Comparison of ENCODE assay signal across 14 cellular contexts in the genomic region with DNA sequence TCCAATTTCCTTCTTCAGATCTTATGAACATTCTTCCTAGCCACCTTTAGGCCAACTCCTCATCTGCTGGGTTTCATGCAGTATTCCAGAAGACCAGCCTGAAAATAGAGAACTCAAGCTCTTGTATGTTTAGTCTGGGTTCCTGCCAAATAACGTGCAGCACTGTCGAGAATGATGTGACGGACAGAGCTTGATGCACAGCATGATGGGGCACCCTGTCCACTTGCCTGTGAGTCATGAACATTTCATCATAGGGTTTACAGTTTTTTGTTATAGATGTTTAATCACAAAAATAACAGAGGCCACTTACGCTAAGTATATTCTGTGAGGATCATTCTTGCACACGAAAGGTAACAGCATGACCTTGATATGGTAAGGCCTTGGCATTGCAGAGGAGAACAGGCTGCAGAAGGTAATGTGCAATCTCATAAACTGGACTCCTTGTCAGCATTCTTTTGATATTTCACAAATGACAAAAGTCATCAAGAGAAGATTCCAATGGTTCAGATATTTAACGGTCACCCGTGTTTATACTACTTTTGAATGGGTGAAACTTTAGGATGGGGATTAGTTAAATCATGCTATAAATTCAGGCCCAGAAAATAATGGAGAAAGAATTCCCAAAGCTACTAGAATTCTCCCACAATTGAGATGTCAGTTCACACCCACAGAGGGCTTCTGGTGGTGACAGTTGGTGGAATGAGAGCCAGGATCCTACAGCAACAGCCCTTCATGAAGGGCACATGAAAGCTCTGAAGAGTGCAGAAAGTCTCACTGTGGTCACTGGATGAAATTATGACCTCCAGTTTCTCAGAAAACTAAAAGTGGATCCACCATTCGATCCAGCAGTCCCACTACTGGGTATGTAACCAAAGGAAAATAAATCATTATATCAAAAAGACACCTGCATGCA.
DNase-seq lines count a peak whose midpoint lies in the region; TF ChIP-seq lines count a peak whose summit lies in the region.
"Had no signal": no experiment of that assay in that cellular context is flagged by ENCODE, and none has a peak within 500 bp of the region (broad histone marks: within the 10 kb centered on the region; RNA-seq: fewer than 3 reads in every experiment).

No MANE protein-coding gene starts in this region.

- DNase-seq in EH (ENCODE audit: low read depth) (peak; percentile 91), MG63 (peak; percentile 70), dedifferentiated amniotic fluid mesenchymal stem cell (ENCODE audit: extremely low spot score) (peak; percentile 91), myocyte (ENCODE audit: low read depth) (peak; percentile 35), progenitor cell of endocrine pancreas (ENCODE audit: low spot score, unreplicated experiment) (no peak), AG08396 (ENCODE audit: low spot score) (no peak), NCI-H446 treated with DMSO at 0.1 percent for 48 hours (lab: John Stamatoyannopoulos, UW) (no peak)
- DNase-seq in activated CD8-positive, alpha-beta memory T cell treated with anti-CD3 and anti-CD28 coated beads, Interleukin-2, amount 50 U/mL, for 4 hours, result no peak
- DNase-seq: activated naive CD4-positive, alpha-beta T cell treated with anti-CD3 and anti-CD28 coated beads for 36 hours; CD4-positive, alpha-beta memory T cell; Kasumi-1; NCI-H187 treated with DMSO at 0.1 percent for 48 hours; NCI-H82; SIG-M5 had no signal

- peaks cover 2% of the 10 kb centered on the region for H3K36me3 Mint-ChIP-seq in progenitor cell of endocrine pancreas (ENCODE audit: insufficient read depth)

- no peak for TF ChIP-seq CTCF in progenitor cell of endocrine pancreas (IDR thresholded peaks at IDR 0.05; ENCODE audit: unreplicated experiment)

- H3K9me3 Mint-ChIP-seq in progenitor cell of endocrine pancreas (ENCODE audit: low read depth), result peaks cover 4% of the 10 kb centered on the region
- H3K9me3 Mint-ChIP-seq: activated naive CD4-positive, alpha-beta T cell treated with anti-CD3 and anti-CD28 coated beads for 36 hours had no signal

- no peak overlapping the region for H3K4me3 ChIP-seq in MG63

- no peak overlapping the region for H3K27ac Mint-ChIP-seq in progenitor cell of endocrine pancreas
- H3K27ac Mint-ChIP-seq: activated naive CD4-positive, alpha-beta T cell treated with anti-CD3 and anti-CD28 coated beads for 36 hours; CD4-positive, alpha-beta memory T cell had no signal

- no peaks in the 10 kb centered on the region for H3K9me3 ChIP-seq in MG63

- no peaks in the 10 kb centered on the region for H3K27me3 Mint-ChIP-seq in progenitor cell of endocrine pancreas
- H3K27me3 Mint-ChIP-seq: CD4-positive, alpha-beta memory T cell had no signal

- peaks cover 8% of the 10 kb centered on the region for H3K4me1 Mint-ChIP-seq in progenitor cell of endocrine pancreas (ENCODE audit: low read depth)

- H3K4me3 Mint-ChIP-seq in progenitor cell of endocrine pancreas (ENCODE audit: low read depth), result no peak overlapping the region
- H3K4me3 Mint-ChIP-seq: activated naive CD4-positive, alpha-beta T cell treated with anti-CD3 and anti-CD28 coated beads for 36 hours; CD4-positive, alpha-beta memory T cell had no signal

- H3K36me3 ChIP-seq in MG63, result no peaks in the 10 kb centered on the region

- no peaks in the 10 kb centered on the region for H3K27me3 ChIP-seq in MG63

Comparison
In these comparisons a context has a peak if more than half of its experiments do, and no peak if none do; other contexts are left out.
1. DNase-seq: peak in EH (single experiment), MG63 (single experiment), dedifferentiated amniotic fluid mesenchymal stem cell (single experiment) and myocyte (single experiment); none in progenitor cell of endocrine pancreas (single experiment), AG08396 (single experiment), activated CD8-positive, alpha-beta memory T cell treated with anti-CD3 and anti-CD28 coated beads, Interleukin-2, amount 50 U/mL, for 4 hours (single experiment) and NCI-H446 treated with DMSO at 0.1 percent for 48 hours (single experiment).